Comparison of ENCODE assay signal across 31 cellular contexts in the genomic region with DNA sequence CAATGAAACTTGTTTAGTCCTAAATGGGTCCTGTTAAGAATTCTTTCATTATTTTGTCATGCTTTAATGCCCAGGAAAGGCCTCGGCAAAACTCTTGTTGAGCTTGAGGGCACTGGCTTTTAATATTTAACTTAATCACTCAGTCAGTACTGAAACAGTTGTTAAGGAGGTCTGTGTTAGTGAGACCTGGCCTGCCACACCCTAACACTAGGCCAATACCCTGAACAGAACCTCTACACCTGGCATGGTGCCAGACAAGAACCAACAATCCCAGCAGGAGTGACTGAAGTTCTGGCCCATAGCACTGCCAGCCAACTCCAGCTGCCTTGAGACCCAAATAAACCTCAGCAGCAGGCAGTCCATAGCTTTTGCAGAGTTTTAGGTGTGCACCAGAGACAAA.
DNase-seq lines count a peak whose midpoint lies in the region; ATAC-seq, FAIRE-seq and TF ChIP-seq lines count a peak whose summit lies in the region.
"Had no signal": no experiment of that assay in that cellular context is flagged by ENCODE, and none has a peak within 500 bp of the region (broad histone marks: within the 10 kb centered on the region; RNA-seq: fewer than 3 reads in every experiment).

No MANE protein-coding gene starts in this region.

- no peak for TF ChIP-seq EP300 in K562 (IDR thresholded peaks at IDR 0.05; ENCODE audit: low read length)

- TF ChIP-seq CTCF in K562 (IDR thresholded peaks at IDR 0.05 in 2 of 3, conservative IDR thresholded peaks at IDR 0.05 in 1 of 3; ENCODE audit: insufficient read depth in 2 of 3, low read depth in 1 of 3, low read length in 3 of 3): no peak
- TF ChIP-seq CTCF in esophagus squamous epithelium (IDR thresholded peaks at IDR 0.05): no peak

- H3K4me2 ChIP-seq in K562 (ENCODE audit: insufficient read depth, low read length): no peak overlapping the region
- H3K4me2 ChIP-seq: GM23338 had no signal

- H3K9me3 ChIP-seq in K562 (replicated peaks; ENCODE audit: control insufficient read depth, insufficient read depth, low read depth, low read length): no peaks in the 10 kb centered on the region
- H3K9me3 ChIP-seq in esophagus squamous epithelium: no peaks in the 10 kb centered on the region
- H3K9me3 ChIP-seq: breast epithelium, MG63, psoas muscle, SJSA1, tibial artery had no signal

- H3K36me3 ChIP-seq in K562 (ENCODE audit: control insufficient read depth, insufficient read depth, low read length) (no peaks in the 10 kb centered on the region), esophagus squamous epithelium (no peaks in the 10 kb centered on the region)
- H3K36me3 ChIP-seq: breast epithelium, MG63, SJSA1, tibial artery had no signal

- TF ChIP-seq RAD21 in K562 (CRISPR knock-in tag; conservative IDR thresholded peaks at IDR 0.05 in 1 of 2, IDR thresholded peaks at IDR 0.05 in 1 of 2): no peak

- no peak overlapping the region for H3K4me3 ChIP-seq in K562
- no peak overlapping the region for H3K4me3 ChIP-seq in esophagus squamous epithelium
- H3K4me3 ChIP-seq: breast epithelium, GM23338, MG63, psoas muscle, SJSA1, tibial artery had no signal

- H4K20me1 ChIP-seq in K562 (replicated peaks; ENCODE audit: control insufficient read depth, insufficient read depth, low read length): no peaks in the 10 kb centered on the region

- POLR2A ChIA-PET in K562 (lab: Yijun Ruan, JAX): no interaction called here

- no peak overlapping the region for H2AFZ ChIP-seq in K562 (ENCODE audit: low read depth, low read length)
- H2AFZ ChIP-seq: GM23338 had no signal

- ATAC-seq in GM18907 (IDR thresholded peaks at IDR 0.05; ENCODE audit: unreplicated experiment) (peak; percentile 85), GM21423 (IDR thresholded peaks at IDR 0.05; ENCODE audit: unreplicated experiment) (peak; percentile 82), K562 (no peak), GM21737 (IDR thresholded peaks at IDR 0.05; ENCODE audit: unreplicated experiment) (no peak)
- ATAC-seq: esophagus mucosa, foreskin keratinocyte, GM23338, left lobe of liver, psoas muscle had no signal

- 0% methylated on average over 1 of the region's 1 CpG for WGBS in K562 (ENCODE audit: insufficient coverage, low coverage, missing lambda C conversion rate)
- WGBS in esophagus squamous epithelium, 2 donors: 78% methylated on average over 1 of the region's 1 CpG; no CpG with 5 or more reads in 1 of the 2 donors

- no peak for DNase-seq in K562 (ENCODE audit: extremely low read depth in 1 of 4, low spot score in 3 of 4)
- DNase-seq in mucosa of gallbladder (ENCODE audit: low spot score): peak; percentile 26
- DNase-seq in esophagus squamous epithelium (lab: John Stamatoyannopoulos, UW): no peak
- no peak for DNase-seq in stimulated activated naive CD4-positive, alpha-beta T cell treated with Interleukin-2 at 50 U/mL for 16 hours (lab: John Stamatoyannopoulos, UW)
- no peak for DNase-seq in DMS 273 treated with DMSO at 0.1 percent for 48 hours (lab: John Stamatoyannopoulos, UW)
- DNase-seq: activated CD4-positive, alpha-beta T cell treated with anti-CD3 and anti-CD28 coated beads, Interleukin-2, amount 50 U/mL, for 4 hours; activated naive CD4-positive, alpha-beta T cell treated with anti-CD3 and anti-CD28 coated beads, Interleukin-2, amount 10 ng/mL, durations not matched to agents 7 days and 5 days; amygdala; effector memory CD4-positive, alpha-beta T cell; foreskin keratinocyte; HFFc6; KG1; MG63; naive B cell; NCI-H2029 treated with DMSO at 0.1 percent for 48 hours; NCI-H2227 treated with DMSO at 0.1 percent for 48 hours; NCI-H526 treated with DMSO at 0.1 percent for 48 hours; nucleus accumbens; T-helper 1 cell; tibial artery had no signal

- no peaks in the 10 kb centered on the region for H3K79me2 ChIP-seq in K562 (ENCODE audit: control insufficient read depth, insufficient read depth, low read length)

- intact Hi-C loops in K562 (cut with micrococcal nuclease) (no loop called here), esophagus squamous epithelium (cut with DNase I) (no loop called here)

- H3K9ac ChIP-seq in K562 (ENCODE audit: insufficient read depth in 1 of 2, low read depth in 2 of 2, low read length in 2 of 2): no peak overlapping the region

- TF ChIP-seq POLR2A in K562 (conservative IDR thresholded peaks at IDR 0.05): no peak
- TF ChIP-seq POLR2A in esophagus squamous epithelium (IDR thresholded peaks at IDR 0.05): no peak

- no peak for FAIRE-seq in K562 (lab: Jason Lieb, UNC)
- FAIRE-seq: RCC 7860, TTC549 had no signal

- no peak overlapping the region for H3K27ac ChIP-seq in K562 (ENCODE audit: extremely low read depth, low read depth, low read length)
- no peak overlapping the region for H3K27ac ChIP-seq in esophagus squamous epithelium
- H3K27ac ChIP-seq: breast epithelium, foreskin keratinocyte, psoas muscle, SJSA1, tibial artery had no signal

- BruUV-seq in K562 (replicated peaks; lab: Mats Ljungman, UMichigan): no TSS peak

- CTCF ChIA-PET in K562 (lab: Yijun Ruan, JAX; ENCODE audit: low intra/inter-chr PET ratio): no interaction called here

- in situ Hi-C loops in K562 (cut with MboI): no loop called here

- H3K4me1 ChIP-seq in K562 (replicated peaks in 1 of 2; ENCODE audit: control insufficient read depth in 2 of 2, insufficient read depth in 2 of 2, low read length in 2 of 2) (no peaks in the 10 kb centered on the region), esophagus squamous epithelium (no peaks in the 10 kb centered on the region)
- H3K4me1 ChIP-seq: breast epithelium, foreskin keratinocyte, psoas muscle, SJSA1, tibial artery had no signal

- H3K27me3 ChIP-seq in K562 (ENCODE audit: control insufficient read depth in 2 of 2, insufficient read depth in 2 of 2, low read length in 2 of 2): no peaks in the 10 kb centered on the region
- H3K27me3 ChIP-seq in esophagus squamous epithelium: no peaks in the 10 kb centered on the region
- H3K27me3 ChIP-seq: foreskin keratinocyte, MG63, SJSA1, tibial artery had no signal

- H3K9me1 ChIP-seq in K562 (ENCODE audit: control insufficient read depth, insufficient read depth, low read length): no peaks in the 10 kb centered on the region

TF ChIP-seq in K562, 482 proteins besides CTCF, POLR2A, EP300 and RAD21 (continues in another document):
- TF ChIP-seq DNMT1 (IDR thresholded peaks at IDR 0.05) (no peak), MTF1 (CRISPR knock-in tag; IDR thresholded peaks at IDR 0.05; ENCODE audit: borderline replicate concordance) (no peak), USF1 (CRISPR knock-in tag; IDR thresholded peaks at IDR 0.05) (no peak), NFIX (CRISPR knock-in tag; IDR thresholded peaks at IDR 0.05; ENCODE audit: low read depth) (0 out of 2 replicates have a peak, but pooled peaks have one; percentile 26), CTCFL (IDR thresholded peaks at IDR 0.05; ENCODE audit: borderline replicate concordance, insufficient read depth, low read depth, low read length, poor library complexity, severe bottlenecking) (no peak), NFIC (IDR thresholded peaks at IDR 0.05) (peak; percentile 63), HSF4 (CRISPR knock-in tag; IDR thresholded peaks at IDR 0.05; ENCODE audit: borderline replicate concordance) (no peak), FOXK1 (CRISPR knock-in tag; IDR thresholded peaks at IDR 0.05; ENCODE audit: borderline replicate concordance) (no peak)
- TF ChIP-seq, protein P1, sequence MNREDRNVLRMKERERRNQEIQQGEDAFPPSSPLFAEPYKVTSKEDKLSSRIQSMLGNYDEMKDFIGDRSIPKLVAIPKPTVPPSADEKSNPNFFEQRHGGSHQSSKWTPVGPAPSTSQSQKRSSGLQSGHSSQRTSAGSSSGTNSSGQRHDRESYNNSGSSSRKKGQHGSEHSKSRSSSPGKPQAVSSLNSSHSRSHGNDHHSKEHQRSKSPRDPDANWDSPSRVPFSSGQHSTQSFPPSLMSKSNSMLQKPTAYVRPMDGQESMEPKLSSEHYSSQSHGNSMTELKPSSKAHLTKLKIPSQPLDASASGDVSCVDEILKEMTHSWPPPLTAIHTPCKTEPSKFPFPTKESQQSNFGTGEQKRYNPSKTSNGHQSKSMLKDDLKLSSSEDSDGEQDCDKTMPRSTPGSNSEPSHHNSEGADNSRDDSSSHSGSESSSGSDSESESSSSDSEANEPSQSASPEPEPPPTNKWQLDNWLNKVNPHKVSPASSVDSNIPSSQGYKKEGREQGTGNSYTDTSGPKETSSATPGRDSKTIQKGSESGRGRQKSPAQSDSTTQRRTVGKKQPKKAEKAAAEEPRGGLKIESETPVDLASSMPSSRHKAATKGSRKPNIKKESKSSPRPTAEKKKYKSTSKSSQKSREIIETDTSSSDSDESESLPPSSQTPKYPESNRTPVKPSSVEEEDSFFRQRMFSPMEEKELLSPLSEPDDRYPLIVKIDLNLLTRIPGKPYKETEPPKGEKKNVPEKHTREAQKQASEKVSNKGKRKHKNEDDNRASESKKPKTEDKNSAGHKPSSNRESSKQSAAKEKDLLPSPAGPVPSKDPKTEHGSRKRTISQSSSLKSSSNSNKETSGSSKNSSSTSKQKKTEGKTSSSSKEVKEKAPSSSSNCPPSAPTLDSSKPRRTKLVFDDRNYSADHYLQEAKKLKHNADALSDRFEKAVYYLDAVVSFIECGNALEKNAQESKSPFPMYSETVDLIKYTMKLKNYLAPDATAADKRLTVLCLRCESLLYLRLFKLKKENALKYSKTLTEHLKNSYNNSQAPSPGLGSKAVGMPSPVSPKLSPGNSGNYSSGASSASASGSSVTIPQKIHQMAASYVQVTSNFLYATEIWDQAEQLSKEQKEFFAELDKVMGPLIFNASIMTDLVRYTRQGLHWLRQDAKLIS (CRISPR knock-in tag; IDR thresholded peaks at IDR 0.05): no peak

Comparison
In these comparisons a context has a peak if more than half of its experiments do, and no peak if none do; other contexts are left out.
1. ATAC-seq: peak in GM18907 (single experiment) and GM21423 (single experiment); none in K562 (single experiment) and GM21737 (single experiment).